8 cellular contexts compared by ENCODE assay signal in the genomic region with DNA sequence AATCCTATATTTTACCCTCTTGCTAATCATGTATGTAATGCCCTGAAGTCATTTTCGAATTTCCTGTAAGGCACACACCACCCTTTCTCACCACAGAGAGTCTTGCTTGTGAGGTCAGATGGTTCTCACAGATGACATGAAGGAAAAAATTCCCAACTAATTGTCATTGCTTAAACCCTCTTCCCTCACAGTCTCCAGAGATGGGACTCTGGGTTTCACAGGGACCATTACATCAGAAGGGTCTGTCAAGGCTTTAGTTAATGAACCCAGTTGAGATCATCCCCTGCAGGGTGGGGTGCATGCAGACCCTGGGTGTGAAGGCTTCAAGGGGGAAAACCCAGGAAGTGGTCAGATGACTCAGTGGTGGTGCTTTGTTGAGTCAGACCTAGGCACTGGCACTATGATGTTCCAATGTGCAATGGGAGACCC.
A peak's percentile ranks its signal among the peaks of the same experiment; 100 is the strongest.
DNase-seq lines count a peak whose midpoint lies in the region; ATAC-seq and TF ChIP-seq lines count a peak whose summit lies in the region.

No MANE protein-coding gene starts in this region.

- peaks cover 4% of the 10 kb centered on the region for H3K9me3 Mint-ChIP-seq in activated CD4-positive, alpha-beta T cell treated with anti-CD3 and anti-CD28 coated beads, Interleukin-2, amount 10 ng/mL, durations not matched to agents 7 days and 5 days
- H3K9me3 Mint-ChIP-seq in natural killer cell treated with Interleukin-12 subunit alpha and Interleukin-12 subunit beta and Interleukin-15 and Interleukin-18, amount 100 ng/mL, for 72 hours: peaks cover 6% of the 10 kb centered on the region

- peak; percentile 15 for DNase-seq in activated CD4-positive, alpha-beta T cell treated with anti-CD3 and anti-CD28 coated beads, Interleukin-2, amount 10 ng/mL, durations not matched to agents 7 days and 5 days
- DNase-seq in natural killer cell treated with Interleukin-12 subunit alpha and Interleukin-12 subunit beta and Interleukin-15 and Interleukin-18, amount 100 ng/mL, for 72 hours (ENCODE audit: low spot score): peak; percentile 93
- DNase-seq in MV-4-11 (lab: John Stamatoyannopoulos, UW) (no peak), HuH-7 (ENCODE audit: low spot score) (no peak), HEK293T (ENCODE audit: extremely low spot score) (no peak), OCI-M1 (lab: John Stamatoyannopoulos, UW) (no peak)

- peak; percentile 75 for ATAC-seq in GM18867 (IDR thresholded peaks at IDR 0.05; ENCODE audit: unreplicated experiment)
- peak; percentile 97 for ATAC-seq in HG02852 (IDR thresholded peaks at IDR 0.05; ENCODE audit: unreplicated experiment)
- ATAC-seq in natural killer cell treated with Interleukin-12 subunit alpha and Interleukin-12 subunit beta and Interleukin-15 and Interleukin-18, amount 100 ng/mL, for 72 hours: peak; percentile 97 to 98

- peaks cover 16% of the 10 kb centered on the region for H3K4me1 Mint-ChIP-seq in activated CD4-positive, alpha-beta T cell treated with anti-CD3 and anti-CD28 coated beads, Interleukin-2, amount 10 ng/mL, durations not matched to agents 7 days and 5 days
- H3K4me1 Mint-ChIP-seq in natural killer cell treated with Interleukin-12 subunit alpha and Interleukin-12 subunit beta and Interleukin-15 and Interleukin-18, amount 100 ng/mL, for 72 hours (ENCODE audit: low read depth in 2 of 2): peaks cover 56 to 59% of the 10 kb centered on the region in 2 donors

- H3K27ac Mint-ChIP-seq in activated CD4-positive, alpha-beta T cell treated with anti-CD3 and anti-CD28 coated beads, Interleukin-2, amount 10 ng/mL, durations not matched to agents 7 days and 5 days: no peak overlapping the region
- peak overlapping the region; percentile 91 to 94 for H3K27ac Mint-ChIP-seq in natural killer cell treated with Interleukin-12 subunit alpha and Interleukin-12 subunit beta and Interleukin-15 and Interleukin-18, amount 100 ng/mL, for 72 hours

- peaks cover 2% of the 10 kb centered on the region for H3K27me3 Mint-ChIP-seq in activated CD4-positive, alpha-beta T cell treated with anti-CD3 and anti-CD28 coated beads, Interleukin-2, amount 10 ng/mL, durations not matched to agents 7 days and 5 days
- no peaks in the 10 kb centered on the region for H3K27me3 Mint-ChIP-seq in natural killer cell treated with Interleukin-12 subunit alpha and Interleukin-12 subunit beta and Interleukin-15 and Interleukin-18, amount 100 ng/mL, for 72 hours

- peaks cover 2% of the 10 kb centered on the region for H3K36me3 Mint-ChIP-seq in activated CD4-positive, alpha-beta T cell treated with anti-CD3 and anti-CD28 coated beads, Interleukin-2, amount 10 ng/mL, durations not matched to agents 7 days and 5 days (ENCODE audit: low read depth)
- peaks cover 26% of the 10 kb centered on the region for H3K36me3 Mint-ChIP-seq in natural killer cell treated with Interleukin-12 subunit alpha and Interleukin-12 subunit beta and Interleukin-15 and Interleukin-18, amount 100 ng/mL, for 72 hours

- no peak overlapping the region for H3K4me3 Mint-ChIP-seq in activated CD4-positive, alpha-beta T cell treated with anti-CD3 and anti-CD28 coated beads, Interleukin-2, amount 10 ng/mL, durations not matched to agents 7 days and 5 days
- peak overlapping the region; percentile 83 for H3K4me3 Mint-ChIP-seq in natural killer cell treated with Interleukin-12 subunit alpha and Interleukin-12 subunit beta and Interleukin-15 and Interleukin-18, amount 100 ng/mL, for 72 hours

- CTCF ChIA-PET in activated CD4-positive, alpha-beta T cell treated with anti-CD3 and anti-CD28 coated beads, Interleukin-2, amount 10 ng/mL, durations not matched to agents 7 days and 5 days (lab: Charles Lee): no interaction called here
- CTCF ChIA-PET in HEK293T (lab: Yijun Ruan, JAX): no interaction called here

- POLR2A ChIA-PET in activated CD4-positive, alpha-beta T cell treated with anti-CD3 and anti-CD28 coated beads, Interleukin-2, amount 10 ng/mL, durations not matched to agents 7 days and 5 days (lab: Charles Lee): no interaction called here
- POLR2A ChIA-PET in HEK293T (lab: Yijun Ruan, JAX): no interaction called here

TF ChIP-seq in HEK293T, 16 proteins besides CTCF, POLR2A, EP300 and RAD21:
- TF ChIP-seq TARDBP (IDR thresholded peaks at IDR 0.05) (no peak), SUZ12 (IDR thresholded peaks at IDR 0.05) (no peak), ZNF384 (IDR thresholded peaks at IDR 0.05) (no peak), L3MBTL2 (conservative IDR thresholded peaks at IDR 0.05) (no peak), FOXK2 (IDR thresholded peaks at IDR 0.05) (no peak), FOXM1 (IDR thresholded peaks at IDR 0.05; ENCODE audit: borderline replicate concordance) (no peak), HDGF (IDR thresholded peaks at IDR 0.05; ENCODE audit: borderline replicate concordance) (no peak), ARNT (IDR thresholded peaks at IDR 0.05) (no peak), CTBP1 (IDR thresholded peaks at IDR 0.05; ENCODE audit: borderline replicate concordance) (no peak), NFRKB (IDR thresholded peaks at IDR 0.05) (no peak), FOXA1 (IDR thresholded peaks at IDR 0.05) (no peak), PKNOX1 (IDR thresholded peaks at IDR 0.05) (no peak), ELF4 (IDR thresholded peaks at IDR 0.05) (no peak), BHLHE40 (IDR thresholded peaks at IDR 0.05; ENCODE audit: borderline replicate concordance) (no peak), SP1 (IDR thresholded peaks at IDR 0.05) (no peak), LEF1 (IDR thresholded peaks at IDR 0.05; ENCODE audit: borderline replicate concordance) (no peak)

Comparison
In these comparisons a context has a peak if more than half of its experiments do, and no peak if none do; other contexts are left out.
1. DNase-seq: peak in activated CD4-positive, alpha-beta T cell treated with anti-CD3 and anti-CD28 coated beads, Interleukin-2, amount 10 ng/mL, durations not matched to agents 7 days and 5 days (single experiment) and natural killer cell treated with Interleukin-12 subunit alpha and Interleukin-12 subunit beta and Interleukin-15 and Interleukin-18, amount 100 ng/mL, for 72 hours (single experiment); none in MV-4-11 (single experiment), HuH-7 (single experiment), HEK293T (single experiment) and OCI-M1 (single experiment).
2. Peak in every context shown above with its lines, with median percentiles within 50 percentile points of each other: ATAC-seq.